ENCODE assay signal across 28 cellular contexts in genomic region chr2:109364212-109364611, GRCh38.
"Had no signal": no experiment of that assay in that cellular context is flagged by ENCODE, and none has a peak within 500 bp of the region (broad histone marks: within the 10 kb centered on the region; RNA-seq: fewer than 3 reads in every experiment).

No MANE protein-coding gene starts in this region.

- ATAC-seq: activated CD4-positive, alpha-beta T cell treated with anti-CD3 and anti-CD28 coated beads for 36 hours; heart right ventricle; left colon; pancreas; psoas muscle; T-cell had no signal

- H3K27ac Mint-ChIP-seq: activated B cell treated with CpG ODN at 0.5 μM for 24 hours; activated CD4-positive, alpha-beta T cell treated with anti-CD3 and anti-CD28 coated beads for 36 hours; activated naive CD8-positive, alpha-beta T cell; activated T-cell treated with anti-CD3 and anti-CD28 coated beads, Interleukin-2, amount 50 U/mL, for 24 hours; activated T-helper 2 cell treated with anti-CD3 and anti-CD28 coated beads, Interferon-gamma antibody, Interleukin-2, Interleukin-4, amounts not matched to agents 10 μg/mL and 5 μg/mL and 100 μg/mL, durations not matched to agents 14 hours and 24 hours and 36 hours; memory B cell; nephron; stimulated activated naive CD8-positive, alpha-beta T cell treated with anti-CD3 and anti-CD28 coated beads, Interleukin-15, Interleukin-2, amounts not matched to agents 100 ng/mL and 50 ng/mL, for 24 hours; T-cell; T-helper 2 cell treated with Interferon-gamma antibody and Interleukin-4, amounts not matched to agents 5 μg/mL and 100 μg/mL, for 36 hours had no signal

- H3K4me1 ChIP-seq: pancreas, right atrium auricular region, uterus had no signal

- H3K9me3 ChIP-seq: neutrophil, pancreas, uterus had no signal

- H3K27ac ChIP-seq: cardiac muscle cell, heart right ventricle, neutrophil, pancreas, psoas muscle, right atrium auricular region, tibial nerve, uterus had no signal

- H3K4me3 Mint-ChIP-seq: activated B cell treated with CpG ODN at 0.5 μM for 24 hours; activated CD4-positive, alpha-beta T cell treated with anti-CD3 and anti-CD28 coated beads for 36 hours; activated naive CD8-positive, alpha-beta T cell; activated T-cell treated with anti-CD3 and anti-CD28 coated beads, Interleukin-2, amount 50 U/mL, for 24 hours; memory B cell; nephron; stimulated activated naive CD8-positive, alpha-beta T cell treated with anti-CD3 and anti-CD28 coated beads, Interleukin-15, Interleukin-2, amounts not matched to agents 100 ng/mL and 50 ng/mL, for 24 hours; T-cell; T-helper 2 cell treated with Interferon-gamma antibody and Interleukin-4, amounts not matched to agents 5 μg/mL and 100 μg/mL, for 36 hours had no signal

- H3K9me3 Mint-ChIP-seq: activated B cell treated with CpG ODN at 0.5 μM for 24 hours; activated T-helper 2 cell treated with anti-CD3 and anti-CD28 coated beads, Interferon-gamma antibody, Interleukin-2, Interleukin-4, amounts not matched to agents 10 μg/mL and 5 μg/mL and 100 μg/mL, durations not matched to agents 14 hours and 24 hours and 36 hours; memory B cell; T-helper 2 cell treated with Interferon-gamma antibody and Interleukin-4, amounts not matched to agents 5 μg/mL and 100 μg/mL, for 36 hours had no signal

- H3K27me3 ChIP-seq: cardiac muscle cell, heart right ventricle, neutrophil, pancreas, right atrium auricular region, tibial nerve, uterus had no signal

- H3K36me3 Mint-ChIP-seq: memory B cell had no signal

- H3K27me3 Mint-ChIP-seq: activated B cell treated with CpG ODN at 0.5 μM for 24 hours; activated naive CD8-positive, alpha-beta T cell; activated T-cell treated with anti-CD3 and anti-CD28 coated beads, Interleukin-2, amount 50 U/mL, for 24 hours; stimulated activated naive CD8-positive, alpha-beta T cell treated with anti-CD3 and anti-CD28 coated beads, Interleukin-15, Interleukin-2, amounts not matched to agents 100 ng/mL and 50 ng/mL, for 24 hours; T-cell had no signal

- DNase-seq: activated B cell treated with CpG ODN at 0.5 μM for 24 hours; activated CD4-positive, alpha-beta T cell treated with anti-CD3 and anti-CD28 coated beads for 36 hours; activated CD4-positive, alpha-beta T cell treated with anti-CD3 and anti-CD28 coated beads, Interleukin-2, amount 50 U/mL, for 4 hours; activated CD8-positive, alpha-beta memory T cell treated with anti-CD3 and anti-CD28 coated beads, Interleukin-2, amount 50 U/mL, for 4 hours; activated naive CD4-positive, alpha-beta T cell; activated T-cell treated with anti-CD3 and anti-CD28 coated beads, Interleukin-2, amount 50 U/mL, for 24 hours; amygdala; dermis blood vessel endothelial cell; effector CD8-positive, alpha-beta T cell; foreskin fibroblast; heart right ventricle; left colon; pancreas; psoas muscle; stimulated activated CD4-positive, alpha-beta T cell treated with anti-CD3 and anti-CD28 coated beads, Interleukin-12 subunit alpha, Interleukin-12 subunit beta, amount 100 ng/mL, for 4 hours; stimulated activated CD4-positive, alpha-beta T cell treated with anti-CD3 and anti-CD28 coated beads, Interleukin-4, amount 100 ng/mL, for 4 hours; T-cell; uterus had no signal

- H3K4me3 ChIP-seq: cardiac muscle cell, heart right ventricle, pancreas, psoas muscle, right atrium auricular region, tibial nerve, uterus had no signal

- H3K36me3 ChIP-seq: cardiac muscle cell, heart right ventricle, neutrophil, pancreas, right atrium auricular region, tibial nerve, uterus had no signal

- H3K4me1 Mint-ChIP-seq: activated B cell treated with CpG ODN at 0.5 μM for 24 hours; activated CD4-positive, alpha-beta T cell treated with anti-CD3 and anti-CD28 coated beads for 36 hours; memory B cell had no signal
